11 cellular contexts compared by ENCODE assay signal in the genomic region with DNA sequence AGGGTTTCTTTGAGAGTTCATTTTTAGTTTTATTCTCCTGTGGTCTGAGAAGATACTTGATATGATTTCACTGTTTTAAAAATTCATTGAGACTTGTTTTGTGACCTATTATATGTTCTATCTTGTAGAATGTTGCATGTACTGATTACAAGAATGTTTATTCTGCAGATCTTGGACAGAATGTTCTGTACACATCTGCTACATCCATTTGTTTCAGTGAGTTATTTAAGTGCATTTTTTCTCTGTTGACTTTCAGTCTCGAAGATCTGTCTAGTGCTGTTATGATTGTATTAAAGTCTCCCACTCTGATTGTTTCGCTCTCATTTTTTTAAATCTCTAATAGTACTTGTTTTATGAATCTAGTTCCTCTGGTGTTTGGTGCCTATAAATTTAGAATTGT.
DNase-seq lines count a peak whose midpoint lies in the region; ATAC-seq and TF ChIP-seq lines count a peak whose summit lies in the region.
"Had no signal": no experiment of that assay in that cellular context is flagged by ENCODE, and none has a peak within 500 bp of the region (broad histone marks: within the 10 kb centered on the region; RNA-seq: fewer than 3 reads in every experiment).

No MANE protein-coding gene starts in this region.

- H3K9me3 ChIP-seq in breast epithelium, result no peaks in the 10 kb centered on the region
- no peaks in the 10 kb centered on the region for H3K9me3 ChIP-seq in right lobe of liver
- H3K9me3 ChIP-seq in transverse colon, result no peaks in the 10 kb centered on the region

- H3K27me3 ChIP-seq in breast epithelium (no peaks in the 10 kb centered on the region), right lobe of liver (no peaks in the 10 kb centered on the region), transverse colon (no peaks in the 10 kb centered on the region)

- POLR2A ChIA-PET in MCF 10A (lab: Yijun Ruan, JAX) (interaction anchor here (0.8 to 3.0 kb wide), 6 partner anchors 9 to 27 kb away, joined by 3 to 25 read pairs (median 6); no protein-coding TSS in a partner anchor), activated B cell treated with CpG ODN at 0.5 μM for 24 hours (lab: Charles Lee) (interaction anchor here (0.8 to 4.4 kb wide), 3 partner anchors 15 to 306 kb away, joined by 4 to 41 read pairs (median 5); no protein-coding TSS in a partner anchor)

- 18% methylated on average over 2 of the region's 2 CpGs for WGBS in right lobe of liver (ENCODE audit: insufficient coverage, low coverage, low lambda C conversion rate, missing lambda C conversion rate)
- 32 to 37% methylated on average over 2 of the region's 2 CpGs for WGBS in transverse colon (ENCODE audit: low coverage in 1 of 2), 2 donors

- H3K4me3 ChIP-seq in breast epithelium, result no peak overlapping the region
- H3K4me3 ChIP-seq in right lobe of liver, result peak overlapping the region in 2 of 3 donors; percentile 53 to 58
- H3K4me3 ChIP-seq in transverse colon, result peak overlapping the region in 3 of 4 donors; percentile 44 to 62 (median 45)

- BruUV-seq in MCF 10A (replicated peaks; lab: Mats Ljungman, UMichigan), result no TSS peak

- H3K27ac Mint-ChIP-seq in MCF 10A (ENCODE audit: low read depth, unreplicated experiment) (peak overlapping the region; percentile 95), activated B cell treated with CpG ODN at 0.5 μM for 24 hours (peak overlapping the region; percentile 97)

- H3K4me1 ChIP-seq in breast epithelium (no peaks in the 10 kb centered on the region), right lobe of liver (no peaks in the 10 kb centered on the region), transverse colon (peaks cover 0 to 37% (median 19%) of the 10 kb centered on the region in 4 donors)

- H3K27me3 Mint-ChIP-seq in MCF 10A (ENCODE audit: insufficient read depth, unreplicated experiment), result no peaks in the 10 kb centered on the region
- H3K27me3 Mint-ChIP-seq in activated B cell treated with CpG ODN at 0.5 μM for 24 hours, result no peaks in the 10 kb centered on the region

- no peak for ATAC-seq in activated B cell treated with CpG ODN at 0.5 μM for 24 hours (ENCODE audit: low read depth)
- ATAC-seq in right lobe of liver, result no peak
- ATAC-seq in HG02763 (IDR thresholded peaks at IDR 0.05; ENCODE audit: unreplicated experiment), result no peak
- no peak for ATAC-seq in left colon

- no peaks in the 10 kb centered on the region for H3K36me3 ChIP-seq in breast epithelium
- no peaks in the 10 kb centered on the region for H3K36me3 ChIP-seq in right lobe of liver
- no peaks in the 10 kb centered on the region for H3K36me3 ChIP-seq in transverse colon

- TF ChIP-seq EP300 in transverse colon (IDR thresholded peaks at IDR 0.05; ENCODE audit: low read depth), result no peak

- intact Hi-C loops in MCF 10A (cut with micrococcal nuclease) (no loop called here), breast epithelium (cut with DNase I; ENCODE audit: low total_unique reads) (no loop called here), activated B cell treated with CpG ODN at 0.5 μM for 24 hours (cut with micrococcal nuclease) (no loop called here), right lobe of liver (cut with DNase I) (no loop called here), transverse colon (cut with DNase I; ENCODE audit: low total_unique reads) (no loop called here), left colon (cut with DNase I, micrococcal nuclease) (no loop called here)

- DNase-seq in MCF 10A (ENCODE audit: unreplicated experiment), result no peak
- DNase-seq in breast epithelium (ENCODE audit: low spot score in 2 of 2), result no peak
- no peak for DNase-seq in activated B cell treated with CpG ODN at 0.5 μM for 24 hours
- DNase-seq in right lobe of liver, result no peak
- DNase-seq in transverse colon, result no peak
- DNase-seq in left colon, result no peak
- DNase-seq in NOMO-1 treated with dmso at 0.1 percent for 144 hours (lab: John Stamatoyannopoulos, UW; ENCODE audit: unreplicated experiment), result no peak
- DNase-seq: activated CD4-positive, alpha-beta T cell treated with anti-CD3 and anti-CD28 coated beads, Interleukin-2, amount 50 U/mL, for 1 hour; C1 segment of cervical spinal cord; NCI-H1694 treated with DMSO at 0.1 percent for 48 hours had no signal

- H3K4me3 Mint-ChIP-seq in MCF 10A (ENCODE audit: unreplicated experiment), result peak overlapping the region; percentile 83
- peak overlapping the region; percentile 96 for H3K4me3 Mint-ChIP-seq in activated B cell treated with CpG ODN at 0.5 μM for 24 hours

- TF ChIP-seq POLR2A in breast epithelium (IDR thresholded peaks at IDR 0.05) (no peak), right lobe of liver (IDR thresholded peaks at IDR 0.05) (no peak), transverse colon (IDR thresholded peaks at IDR 0.05) (no peak)

- no peaks in the 10 kb centered on the region for H3K9me3 Mint-ChIP-seq in MCF 10A (ENCODE audit: unreplicated experiment)
- no peaks in the 10 kb centered on the region for H3K9me3 Mint-ChIP-seq in activated B cell treated with CpG ODN at 0.5 μM for 24 hours

- in situ Hi-C loops in transverse colon (cut with MboI; ENCODE audit: low pct_ligation_motif_present in 1 of 4, low pct_unique_long_range_greater_than_20kb in 1 of 4, low sequenced_read_pairs in 3 of 4), result no loop called here

- CTCF ChIA-PET in MCF 10A (lab: Yijun Ruan, JAX), result interaction anchor here (0.6 to 4.1 kb wide), 5 partner anchors 14 to 56 kb away, joined by 3 to 39 read pairs (median 4); no protein-coding TSS in a partner anchor
- CTCF ChIA-PET in activated B cell treated with CpG ODN at 0.5 μM for 24 hours (lab: Charles Lee), result interaction anchor here (5.4 to 17.8 kb wide), 2 partner anchors 15 to 29 kb away, joined by 35 to 398 read pairs; no protein-coding TSS in a partner anchor

- TF ChIP-seq CTCF in MCF 10A (IDR thresholded peaks at IDR 0.05; ENCODE audit: unreplicated experiment) (no peak), breast epithelium (IDR thresholded peaks at IDR 0.05) (no peak), activated B cell treated with CpG ODN at 0.5 μM for 24 hours (IDR thresholded peaks at IDR 0.05) (no peak), right lobe of liver (IDR thresholded peaks at IDR 0.05) (no peak), transverse colon (IDR thresholded peaks at IDR 0.05) (no peak)

- H3K27ac ChIP-seq in breast epithelium, result no peak overlapping the region
- H3K27ac ChIP-seq in right lobe of liver, result peak overlapping the region; percentile 8 to 89 (median 87)
- peak overlapping the region; percentile 90 to 94 (median 92) for H3K27ac ChIP-seq in transverse colon

- H3K4me1 Mint-ChIP-seq in MCF 10A (ENCODE audit: insufficient read depth, unreplicated experiment) (peaks cover 64% of the 10 kb centered on the region), activated B cell treated with CpG ODN at 0.5 μM for 24 hours (peaks cover 81% of the 10 kb centered on the region)

- peaks cover 6% of the 10 kb centered on the region for H3K36me3 Mint-ChIP-seq in MCF 10A (ENCODE audit: insufficient read depth, unreplicated experiment)
- H3K36me3 Mint-ChIP-seq in activated B cell treated with CpG ODN at 0.5 μM for 24 hours (ENCODE audit: low read depth), result peaks cover 9% of the 10 kb centered on the region

Comparison
In these comparisons a context has a peak if more than half of its experiments do, and no peak if none do; other contexts are left out.
1. H3K27ac ChIP-seq: peak in right lobe of liver (3 of 3) and transverse colon (4 of 4); none in breast epithelium (0 of 2).
2. H3K4me3 ChIP-seq: peak in right lobe of liver (2 of 3) and transverse colon (3 of 4); none in breast epithelium (0 of 3).